ENCODE assay signal across 16 cellular contexts in the genomic region with DNA sequence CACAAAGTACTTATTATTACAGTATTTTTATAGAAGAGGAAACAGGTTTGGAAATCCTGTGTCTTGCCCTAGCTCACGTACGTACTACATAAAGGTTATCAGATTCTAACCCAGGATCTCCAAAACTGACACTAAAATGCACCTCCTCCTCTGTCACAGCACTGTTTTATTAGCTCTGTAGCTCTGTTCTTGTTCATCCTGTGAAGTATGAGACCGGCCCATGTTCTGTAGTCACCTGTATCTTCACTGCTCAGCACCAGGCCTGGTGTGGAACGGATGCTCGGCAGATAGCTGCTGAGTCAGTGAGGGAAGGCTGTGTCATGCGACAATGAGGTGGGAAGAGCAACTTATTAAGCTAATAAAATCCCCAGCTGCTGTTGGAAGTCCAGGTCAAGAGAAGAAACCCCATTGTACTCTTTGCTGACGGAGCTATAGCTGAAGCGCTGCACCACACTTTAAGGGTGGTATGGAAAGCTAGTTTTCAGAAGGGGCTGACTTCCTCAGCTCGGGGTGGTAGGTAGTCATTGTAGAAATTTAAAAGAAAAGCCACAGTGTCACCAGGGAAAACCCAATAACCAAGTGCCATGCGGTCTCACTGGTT. TPM values are rescaled to one million over a fixed set of nuclear protein-coding genes. Genes with fewer than 3 reads are reported as not detected.
DNase-seq lines count a peak whose midpoint lies in the region; ATAC-seq lines count a peak whose summit lies in the region.
"Had no signal": no experiment of that assay in that cellular context is flagged by ENCODE, and none has a peak within 500 bp of the region (broad histone marks: within the 10 kb centered on the region; RNA-seq: fewer than 3 reads in every experiment).

No MANE protein-coding gene starts in this region.

- peak; percentile 62 for ATAC-seq in HG02610 (IDR thresholded peaks at IDR 0.05; ENCODE audit: unreplicated experiment)
- ATAC-seq in activated T-helper 17 cell treated with anti-CD3 and anti-CD28 coated beads, Interleukin-2, amount 50 U/mL, for 72 hours (replicated peaks), result peak; percentile 41
- ATAC-seq in stimulated activated naive B cell treated with anti-CD40 and anti-IgM and Interleukin-4, amounts not matched to agents 10 μg/mL and 1 μg/mL and 100 μg/mL, for 72 hours (replicated peaks), result peak; percentile 78 to 83
- ATAC-seq in GM19397 (IDR thresholded peaks at IDR 0.05; ENCODE audit: unreplicated experiment), result no peak

- no peaks in the 10 kb centered on the region for H3K27me3 Mint-ChIP-seq in activated naive CD4-positive, alpha-beta T cell treated with anti-CD3 and anti-CD28 coated beads, Interleukin-2, amount 50 U/mL, for 24 hours
- H3K27me3 Mint-ChIP-seq in activated naive CD4-positive, alpha-beta T cell treated with anti-CD3 and anti-CD28 coated beads, Interleukin-2, amount 10 ng/mL, durations not matched to agents 7 days and 5 days, result peaks cover 10% of the 10 kb centered on the region
- no peaks in the 10 kb centered on the region for H3K27me3 Mint-ChIP-seq in activated T-helper 17 cell treated with anti-CD3 and anti-CD28 coated beads, Interleukin-2, amount 50 U/mL, for 72 hours
- peaks cover 0 to 4% of the 10 kb centered on the region in 2 donors for H3K27me3 Mint-ChIP-seq in stimulated activated naive B cell treated with anti-CD40 and anti-IgM and Interleukin-4, amounts not matched to agents 10 μg/mL and 1 μg/mL and 100 μg/mL, for 72 hours

- H3K4me1 Mint-ChIP-seq in activated naive CD4-positive, alpha-beta T cell treated with anti-CD3 and anti-CD28 coated beads, Interleukin-2, amount 50 U/mL, for 24 hours, result peaks cover 3% of the 10 kb centered on the region
- H3K4me1 Mint-ChIP-seq in activated naive CD4-positive, alpha-beta T cell treated with anti-CD3 and anti-CD28 coated beads, Interleukin-2, amount 10 ng/mL, durations not matched to agents 7 days and 5 days, result peaks cover 6% of the 10 kb centered on the region
- peaks cover 16% of the 10 kb centered on the region for H3K4me1 Mint-ChIP-seq in activated T-helper 17 cell treated with anti-CD3 and anti-CD28 coated beads, Interleukin-2, amount 50 U/mL, for 72 hours
- H3K4me1 Mint-ChIP-seq in stimulated activated naive B cell treated with anti-CD40 and anti-IgM and Interleukin-4, amounts not matched to agents 10 μg/mL and 1 μg/mL and 100 μg/mL, for 72 hours, result peaks cover 18 to 35% of the 10 kb centered on the region in 2 donors

- no peak for DNase-seq in activated naive CD4-positive, alpha-beta T cell treated with anti-CD3 and anti-CD28 coated beads, Interleukin-2, amount 10 ng/mL, durations not matched to agents 7 days and 5 days
- DNase-seq in stimulated activated naive B cell treated with anti-CD40 and anti-IgM and Interleukin-4, amounts not matched to agents 10 μg/mL and 1 μg/mL and 100 μg/mL, for 72 hours, result peak; percentile 15
- DNase-seq in anterior cingulate cortex (lab: John Stamatoyannopoulos, UW), result no peak
- DNase-seq in stimulated activated naive CD4-positive, alpha-beta T cell treated with Interleukin-2 at 50 U/mL for 16 hours (lab: John Stamatoyannopoulos, UW), result no peak
- DNase-seq: midbrain; NCI-H1930; occipital lobe; sigmoid colon; stimulated activated CD4-positive, alpha-beta T cell treated with anti-CD3 and anti-CD28 coated beads, Interleukin-4, amount 100 ng/mL, for 24 hours had no signal

- no peaks in the 10 kb centered on the region for H3K36me3 Mint-ChIP-seq in activated naive CD4-positive, alpha-beta T cell treated with anti-CD3 and anti-CD28 coated beads, Interleukin-2, amount 50 U/mL, for 24 hours
- H3K36me3 Mint-ChIP-seq in activated naive CD4-positive, alpha-beta T cell treated with anti-CD3 and anti-CD28 coated beads, Interleukin-2, amount 10 ng/mL, durations not matched to agents 7 days and 5 days, result no peaks in the 10 kb centered on the region
- no peaks in the 10 kb centered on the region for H3K36me3 Mint-ChIP-seq in activated T-helper 17 cell treated with anti-CD3 and anti-CD28 coated beads, Interleukin-2, amount 50 U/mL, for 72 hours (ENCODE audit: low read depth)
- peaks cover 0 to 4% of the 10 kb centered on the region in 2 donors for H3K36me3 Mint-ChIP-seq in stimulated activated naive B cell treated with anti-CD40 and anti-IgM and Interleukin-4, amounts not matched to agents 10 μg/mL and 1 μg/mL and 100 μg/mL, for 72 hours

- peak overlapping the region; percentile 48 for H3K27ac Mint-ChIP-seq in activated naive CD4-positive, alpha-beta T cell treated with anti-CD3 and anti-CD28 coated beads, Interleukin-2, amount 50 U/mL, for 24 hours
- H3K27ac Mint-ChIP-seq in activated naive CD4-positive, alpha-beta T cell treated with anti-CD3 and anti-CD28 coated beads, Interleukin-2, amount 10 ng/mL, durations not matched to agents 7 days and 5 days, result no peak overlapping the region
- no peak overlapping the region for H3K27ac Mint-ChIP-seq in activated T-helper 17 cell treated with anti-CD3 and anti-CD28 coated beads, Interleukin-2, amount 50 U/mL, for 72 hours
- peak overlapping the region; percentile 65 for H3K27ac Mint-ChIP-seq in stimulated activated naive B cell treated with anti-CD40 and anti-IgM and Interleukin-4, amounts not matched to agents 10 μg/mL and 1 μg/mL and 100 μg/mL, for 72 hours
- H3K27ac Mint-ChIP-seq: activated T-helper 1 cell treated with anti-CD3 and anti-CD28 coated beads, Interleukin-12 subunit alpha, Interleukin-12 subunit beta, Interleukin-2, Interleukin-4 antibody, amounts not matched to agents 30 ng/mL and 10 ng/mL and 1 ng/mL, durations not matched to agents 14 hours and 24 hours and 36 hours had no signal

- H3K9me3 Mint-ChIP-seq in activated naive CD4-positive, alpha-beta T cell treated with anti-CD3 and anti-CD28 coated beads, Interleukin-2, amount 50 U/mL, for 24 hours, result no peaks in the 10 kb centered on the region
- no peaks in the 10 kb centered on the region for H3K9me3 Mint-ChIP-seq in activated naive CD4-positive, alpha-beta T cell treated with anti-CD3 and anti-CD28 coated beads, Interleukin-2, amount 10 ng/mL, durations not matched to agents 7 days and 5 days
- no peaks in the 10 kb centered on the region for H3K9me3 Mint-ChIP-seq in activated T-helper 17 cell treated with anti-CD3 and anti-CD28 coated beads, Interleukin-2, amount 50 U/mL, for 72 hours
- H3K9me3 Mint-ChIP-seq in stimulated activated naive B cell treated with anti-CD40 and anti-IgM and Interleukin-4, amounts not matched to agents 10 μg/mL and 1 μg/mL and 100 μg/mL, for 72 hours, result peaks cover 1 to 5% of the 10 kb centered on the region in 2 donors

- no peak overlapping the region for H3K4me3 Mint-ChIP-seq in activated naive CD4-positive, alpha-beta T cell treated with anti-CD3 and anti-CD28 coated beads, Interleukin-2, amount 50 U/mL, for 24 hours
- H3K4me3 Mint-ChIP-seq in activated naive CD4-positive, alpha-beta T cell treated with anti-CD3 and anti-CD28 coated beads, Interleukin-2, amount 10 ng/mL, durations not matched to agents 7 days and 5 days, result no peak overlapping the region
- peak overlapping the region; percentile 28 for H3K4me3 Mint-ChIP-seq in activated T-helper 17 cell treated with anti-CD3 and anti-CD28 coated beads, Interleukin-2, amount 50 U/mL, for 72 hours
- H3K4me3 Mint-ChIP-seq in stimulated activated naive B cell treated with anti-CD40 and anti-IgM and Interleukin-4, amounts not matched to agents 10 μg/mL and 1 μg/mL and 100 μg/mL, for 72 hours, result peak overlapping the region; percentile 47 to 53
- H3K4me3 Mint-ChIP-seq: activated T-helper 1 cell treated with anti-CD3 and anti-CD28 coated beads, Interleukin-12 subunit alpha, Interleukin-12 subunit beta, Interleukin-2, Interleukin-4 antibody, amounts not matched to agents 30 ng/mL and 10 ng/mL and 1 ng/mL, durations not matched to agents 14 hours and 24 hours and 36 hours had no signal

- CTCF ChIA-PET in activated naive CD4-positive, alpha-beta T cell treated with anti-CD3 and anti-CD28 coated beads, Interleukin-2, amount 10 ng/mL, durations not matched to agents 7 days and 5 days (lab: Charles Lee), result no interaction called here

RNA-seq across cellular contexts. Expression of a gene that starts 22.8 kb away (rescaled TPM):
- 10 to 100 TPM; 32.7 to 77.0 TPM for total RNA-seq in activated T-helper 17 cell treated with anti-CD3 and anti-CD28 coated beads, Interleukin-2, amount 50 U/mL, for 72 hours
- total RNA-seq: ascending aorta, glomerular endothelial cell had no signal

RNA-seq across cellular contexts. Expression of a gene that starts 51.4 kb away (rescaled TPM):
- 10 to 100 TPM; 20.3 to 29.2 TPM for total RNA-seq in activated T-helper 17 cell treated with anti-CD3 and anti-CD28 coated beads, Interleukin-2, amount 50 U/mL, for 72 hours

Comparison
In these comparisons a context has a peak if more than half of its experiments do, and no peak if none do; other contexts are left out.
1. H3K27ac Mint-ChIP-seq: peak in activated naive CD4-positive, alpha-beta T cell treated with anti-CD3 and anti-CD28 coated beads, Interleukin-2, amount 50 U/mL, for 24 hours (single experiment) and stimulated activated naive B cell treated with anti-CD40 and anti-IgM and Interleukin-4, amounts not matched to agents 10 μg/mL and 1 μg/mL and 100 μg/mL, for 72 hours (single experiment); none in activated naive CD4-positive, alpha-beta T cell treated with anti-CD3 and anti-CD28 coated beads, Interleukin-2, amount 10 ng/mL, durations not matched to agents 7 days and 5 days (single experiment) and activated T-helper 17 cell treated with anti-CD3 and anti-CD28 coated beads, Interleukin-2, amount 50 U/mL, for 72 hours (single experiment).
2. H3K4me3 Mint-ChIP-seq: peak in activated T-helper 17 cell treated with anti-CD3 and anti-CD28 coated beads, Interleukin-2, amount 50 U/mL, for 72 hours (single experiment) and stimulated activated naive B cell treated with anti-CD40 and anti-IgM and Interleukin-4, amounts not matched to agents 10 μg/mL and 1 μg/mL and 100 μg/mL, for 72 hours (2 of 2); none in activated naive CD4-positive, alpha-beta T cell treated with anti-CD3 and anti-CD28 coated beads, Interleukin-2, amount 50 U/mL, for 24 hours (single experiment) and activated naive CD4-positive, alpha-beta T cell treated with anti-CD3 and anti-CD28 coated beads, Interleukin-2, amount 10 ng/mL, durations not matched to agents 7 days and 5 days (single experiment).